7 cellular contexts compared by ENCODE assay signal in genomic region chr1:1861761-1862310, GRCh38. TPM values are rescaled to one million over a fixed set of nuclear protein-coding genes. Genes with fewer than 3 reads are reported as not detected.
DNase-seq lines count a peak whose midpoint lies in the region; ATAC-seq and TF ChIP-seq lines count a peak whose summit lies in the region.
"Not testable (repeated sequence)": the region's sequence is repeated elsewhere in the genome, so short reads cannot be mapped to it uniquely, and the experiment has no call there.

No MANE protein-coding gene starts in this region.

- not testable (repeated sequence) for H3K9me2 ChIP-seq in OCI-LY7 (ENCODE audit: insufficient read depth, low read length)

- not testable (repeated sequence) for H3K27me3 ChIP-seq in CD4-positive, CD25-positive, alpha-beta regulatory T cell (ENCODE audit: control insufficient read depth, insufficient read depth, low read length); H9 (ENCODE audit: insufficient read depth, low read length); left ventricle myocardium inferior (ENCODE audit: low read depth)

- peaks cover 36 to 85% (median 62%) of the 10 kb centered on the region in 4 donors for H3K4me1 Mint-ChIP-seq in CD4-positive, CD25-positive, alpha-beta regulatory T cell
- H3K4me1 Mint-ChIP-seq in H9 (peaks cover 39 to 40% of the 10 kb centered on the region in 2 experiments), activated B cell treated with CpG ODN at 0.5 μM for 24 hours (peaks cover 89% of the 10 kb centered on the region), osteocyte (ENCODE audit: unreplicated experiment) (peaks cover 75% of the 10 kb centered on the region)
- peaks cover 57 to 86% of the 10 kb centered on the region in 2 donors for H3K4me1 Mint-ChIP-seq in effector memory CD8-positive, alpha-beta T cell (ENCODE audit: low read depth in 2 of 2)

- not testable (repeated sequence) for H2BK5ac ChIP-seq in H9 (ENCODE audit: insufficient read length, low read length)

- H2BK15ac ChIP-seq in H9 (ENCODE audit: low read depth, low read length): not testable (repeated sequence)

- not testable (repeated sequence) for H3K4me2 ChIP-seq in H9 (ENCODE audit: insufficient read depth, insufficient read length, low read length)
- peak overlapping the region; percentile 28; the same call in 1 of the 2 replicates for H3K4me2 ChIP-seq in OCI-LY7 (ENCODE audit: low read length)

- TF ChIP-seq CTCF in H9 (conservative IDR thresholded peaks at IDR 0.05); OCI-LY7 (conservative IDR thresholded peaks at IDR 0.05; ENCODE audit: low read length); activated B cell treated with CpG ODN at 0.5 μM for 24 hours (IDR thresholded peaks at IDR 0.05); left ventricle myocardium inferior (IDR thresholded peaks at IDR 0.05; ENCODE audit: borderline replicate concordance); osteocyte (IDR thresholded peaks at IDR 0.05): not testable (repeated sequence)

- H3K18ac ChIP-seq in H9 (ENCODE audit: insufficient read length, low read depth, low read length): not testable (repeated sequence)

- H2AK5ac ChIP-seq in H9 (ENCODE audit: insufficient read length, low read length): not testable (repeated sequence)

- H3K9me3 Mint-ChIP-seq in CD4-positive, CD25-positive, alpha-beta regulatory T cell; H9; activated B cell treated with CpG ODN at 0.5 μM for 24 hours; effector memory CD8-positive, alpha-beta T cell; osteocyte (ENCODE audit: unreplicated experiment): not testable (repeated sequence)

- peaks cover 12% of the 10 kb centered on the region for H3K36me3 Mint-ChIP-seq in CD4-positive, CD25-positive, alpha-beta regulatory T cell
- H3K36me3 Mint-ChIP-seq in H9 (ENCODE audit: insufficient read depth in 1 of 3, low read depth in 3 of 3): peaks cover 4 to 20% (median 6%) of the 10 kb centered on the region in 3 experiments; a peak in 4 of 7 replicates
- H3K36me3 Mint-ChIP-seq in activated B cell treated with CpG ODN at 0.5 μM for 24 hours (ENCODE audit: low read depth); osteocyte (ENCODE audit: unreplicated experiment): not testable (repeated sequence)
- H3K36me3 Mint-ChIP-seq in effector memory CD8-positive, alpha-beta T cell (ENCODE audit: insufficient read depth): peaks cover 28% of the 10 kb centered on the region

- H3T11ph ChIP-seq in H9 (ENCODE audit: low read length): not testable (repeated sequence)

- H3K4me3 Mint-ChIP-seq in CD4-positive, CD25-positive, alpha-beta regulatory T cell: peak overlapping the region in 3 of 4 donors; percentile 7 to 63 (median 50)
- H3K4me3 Mint-ChIP-seq in H9; effector memory CD8-positive, alpha-beta T cell; osteocyte (ENCODE audit: unreplicated experiment): not testable (repeated sequence)
- peak overlapping the region; percentile 50 for H3K4me3 Mint-ChIP-seq in activated B cell treated with CpG ODN at 0.5 μM for 24 hours

- peak overlapping the region; percentile 41 for H3K27ac ChIP-seq in CD4-positive, CD25-positive, alpha-beta regulatory T cell (ENCODE audit: insufficient read depth, low read length, poor library complexity, severe bottlenecking)
- H3K27ac ChIP-seq in H9 (ENCODE audit: insufficient read length, low read depth, low read length): not testable (repeated sequence)
- H3K27ac ChIP-seq in OCI-LY7 (ENCODE audit: low read depth, low read length, poor library complexity, severe bottlenecking): peak overlapping the region; percentile 49
- peak overlapping the region; percentile 90 for H3K27ac ChIP-seq in left ventricle myocardium inferior (replicated peaks)

- not testable (repeated sequence) for H4K20me1 ChIP-seq in H9 (ENCODE audit: control insufficient read depth, insufficient read depth, insufficient read length)
- H4K20me1 ChIP-seq in OCI-LY7 (ENCODE audit: insufficient read depth, low read length): peaks cover 28% of the 10 kb centered on the region; the same call in 1 of the 2 replicates

- peaks cover 74% of the 10 kb centered on the region for H3K79me2 ChIP-seq in H9 (ENCODE audit: insufficient read depth, low read length)
- peaks cover 100% of the 10 kb centered on the region for H3K79me2 ChIP-seq in OCI-LY7 (ENCODE audit: insufficient read depth, low read depth, low read length)

- not testable (repeated sequence) for H3K36me3 ChIP-seq in CD4-positive, CD25-positive, alpha-beta regulatory T cell (ENCODE audit: control insufficient read depth, insufficient read depth, low read length); left ventricle myocardium inferior
- H3K36me3 ChIP-seq in OCI-LY7 (ENCODE audit: insufficient read depth, low read length): peaks cover 72% of the 10 kb centered on the region

- not testable (repeated sequence) for H2BK12ac ChIP-seq in H9 (ENCODE audit: insufficient read length, low read depth, low read length)

- H2AFZ ChIP-seq in H9 (ENCODE audit: low read length); OCI-LY7 (ENCODE audit: low read length): not testable (repeated sequence)

- peaks cover 70% of the 10 kb centered on the region for H3K4me1 ChIP-seq in CD4-positive, CD25-positive, alpha-beta regulatory T cell (ENCODE audit: control insufficient read depth, insufficient read depth, low read length, poor library complexity, severe bottlenecking)
- H3K4me1 ChIP-seq in H9 (ENCODE audit: insufficient read depth, low read length): not testable (repeated sequence)
- peaks cover 97% of the 10 kb centered on the region for H3K4me1 ChIP-seq in OCI-LY7 (ENCODE audit: insufficient read depth, low read length, poor library complexity, severe bottlenecking)
- H3K4me1 ChIP-seq in left ventricle myocardium inferior: peaks cover 99% of the 10 kb centered on the region

- not testable (repeated sequence) for H3K9me3 ChIP-seq in CD4-positive, CD25-positive, alpha-beta regulatory T cell (ENCODE audit: control insufficient read depth in 2 of 2, low read length in 2 of 2); H9 (ENCODE audit: control insufficient read depth, low read depth, low read length); OCI-LY7 (ENCODE audit: low read length); left ventricle myocardium inferior (replicated peaks)

- POLR2A ChIA-PET in OCI-LY7 (lab: Charles Lee) (interaction anchor here (0.8 to 1.1 kb wide), 2 partner anchors 9 to 44 kb away, joined by 3 read pairs; no protein-coding TSS in a partner anchor), activated B cell treated with CpG ODN at 0.5 μM for 24 hours (lab: Charles Lee) (interaction anchor here (1.2 kb wide), 1 partner anchor 14 kb away, joined by 5 read pairs; no protein-coding TSS in a partner anchor)

- H3K9ac ChIP-seq in H9 (ENCODE audit: extremely low read depth, insufficient read length, low read length): not testable (repeated sequence)

- DNase-seq in CD4-positive, CD25-positive, alpha-beta regulatory T cell; H9; OCI-LY7 (ENCODE audit: low spot score); activated B cell treated with CpG ODN at 0.5 μM for 24 hours; effector memory CD8-positive, alpha-beta T cell; left ventricle myocardium inferior; osteocyte (ENCODE audit: extremely low spot score, unreplicated experiment): not testable (repeated sequence)

- not testable (repeated sequence) for H3K14ac ChIP-seq in H9 (ENCODE audit: insufficient read depth, low read length)

- H3K23me2 ChIP-seq in H9 (ENCODE audit: insufficient read length, low read depth, low read length, poor library complexity, severe bottlenecking): not testable (repeated sequence)

- not testable (repeated sequence) for H3K27me3 Mint-ChIP-seq in CD4-positive, CD25-positive, alpha-beta regulatory T cell; H9 (ENCODE audit: low read depth); activated B cell treated with CpG ODN at 0.5 μM for 24 hours; effector memory CD8-positive, alpha-beta T cell; osteocyte (ENCODE audit: unreplicated experiment)

- CTCF ChIA-PET in OCI-LY7 (lab: Charles Lee; ENCODE audit: unreplicated experiment) (interaction anchor here (0.7 kb wide), 1 partner anchor 37 kb away, joined by 4 read pairs; no protein-coding TSS in a partner anchor), activated B cell treated with CpG ODN at 0.5 μM for 24 hours (lab: Charles Lee) (interaction anchor here (1.3 kb wide), 1 partner anchor 12 kb away, joined by 4 read pairs; no protein-coding TSS in a partner anchor)

- H4K8ac ChIP-seq in H9 (replicated peaks; ENCODE audit: insufficient read length, low read depth, low read length): not testable (repeated sequence)

- no CpG with 5 or more reads among the region's 13 CpGs for WGBS in H9 (ENCODE audit: extremely low coverage, insufficient read length, low lambda C conversion rate)

- intact Hi-C loops in OCI-LY7 (cut with micrococcal nuclease; ENCODE audit: unreplicated experiment); left ventricle myocardium inferior (cut with micrococcal nuclease): not testable (repeated sequence)
- intact Hi-C loops in activated B cell treated with CpG ODN at 0.5 μM for 24 hours (cut with micrococcal nuclease): loop anchor here (5.0 kb wide), 1 partner anchor 35 kb away; no protein-coding TSS in a partner anchor

- not testable (repeated sequence) for H3K4me3 ChIP-seq in CD4-positive, CD25-positive, alpha-beta regulatory T cell (ENCODE audit: low read depth, low read length); OCI-LY7 (ENCODE audit: low read depth, low read length, poor library complexity, severe bottlenecking); left ventricle myocardium inferior

- not testable (repeated sequence) for H4K5ac ChIP-seq in H9 (ENCODE audit: insufficient read length, low read depth, low read length)

- not testable (repeated sequence) for H3K56ac ChIP-seq in H9 (ENCODE audit: insufficient read length, low read depth, low read length)

- ATAC-seq in CD4-positive, CD25-positive, alpha-beta regulatory T cell (ENCODE audit: low read depth in 2 of 2); activated B cell treated with CpG ODN at 0.5 μM for 24 hours (ENCODE audit: low read depth); effector memory CD8-positive, alpha-beta T cell (replicated peaks): not testable (repeated sequence)

- not testable (repeated sequence) for H3K79me1 ChIP-seq in H9 (ENCODE audit: insufficient read depth, low read depth, low read length, poor library complexity, severe bottlenecking)

- BruUV-seq in OCI-LY7 (replicated peaks; lab: Mats Ljungman, UMichigan): not testable (repeated sequence)

- not testable (repeated sequence) for H2BK20ac ChIP-seq in H9 (ENCODE audit: low read depth, low read length, poor library complexity, severe bottlenecking)

- not testable (repeated sequence) for H3K23ac ChIP-seq in H9 (ENCODE audit: insufficient read length, low read depth, low read length)

- H4K91ac ChIP-seq in H9 (ENCODE audit: insufficient read length, low read depth, low read length): not testable (repeated sequence)

- not testable (repeated sequence) for H3K27ac Mint-ChIP-seq in CD4-positive, CD25-positive, alpha-beta regulatory T cell
- H3K27ac Mint-ChIP-seq in H9: peak overlapping the region; percentile 57 to 83 (median 62); a peak in 4 of 7 replicates
- peak overlapping the region; percentile 50 for H3K27ac Mint-ChIP-seq in activated B cell treated with CpG ODN at 0.5 μM for 24 hours
- peak overlapping the region; percentile 77 to 79 for H3K27ac Mint-ChIP-seq in effector memory CD8-positive, alpha-beta T cell
- peak overlapping the region; percentile 62 for H3K27ac Mint-ChIP-seq in osteocyte (ENCODE audit: unreplicated experiment)

- not testable (repeated sequence) for H3K4ac ChIP-seq in H9 (ENCODE audit: low read depth, low read length)

- H2BK120ac ChIP-seq in H9 (ENCODE audit: low read depth, low read length, poor library complexity, severe bottlenecking): not testable (repeated sequence)

RNA-seq across cellular contexts. Expression of gene GNB1, which starts 29.1 kb away (rescaled TPM):
- total RNA-seq in CD4-positive, CD25-positive, alpha-beta regulatory T cell: 242 TPM
- 100 to 1,000 TPM in 2 of 4 donors, 10 to 100 TPM in 2; 47.0 to 106 (median 78.3) TPM for polyA plus RNA-seq in CD4-positive, CD25-positive, alpha-beta regulatory T cell
- total RNA-seq in H9 (2021): 382 and 400 TPM in 2 replicates
- total RNA-seq in OCI-LY7 (2014; rRNA removed; shearing (Covaris generic)): 86.9 and 101 TPM in 2 replicates
- total RNA-seq in OCI-LY7 (2022): 502 and 563 TPM in 2 replicates
- 266 and 302 TPM in 2 replicates for total RNA-seq in activated B cell treated with CpG ODN at 0.5 μM for 24 hours
- total RNA-seq in left ventricle myocardium inferior: 158 TPM
- total RNA-seq in osteocyte: 394 and 407 TPM in 2 replicates

RNA-seq across cellular contexts. Expression of gene CALML6, which starts 53.2 kb away (rescaled TPM):
- not detected for total RNA-seq in CD4-positive, CD25-positive, alpha-beta regulatory T cell
- polyA plus RNA-seq in CD4-positive, CD25-positive, alpha-beta regulatory T cell: not detected
- 1.4 and 1.7 TPM in 2 replicates for total RNA-seq in H9 (2021)
- 0.54 and 0.88 TPM in 2 replicates for total RNA-seq in OCI-LY7 (2014; rRNA removed; shearing (Covaris generic))
- total RNA-seq in OCI-LY7 (2022): 2.4 and 5.1 TPM in 2 replicates
- total RNA-seq in activated B cell treated with CpG ODN at 0.5 μM for 24 hours: 0.73 and 1.3 TPM in 2 replicates
- total RNA-seq in left ventricle myocardium inferior: not detected
- 2.5 and 2.7 TPM in 2 replicates for total RNA-seq in osteocyte

RNA-seq across cellular contexts. Expression of gene TMEM52, which starts 57.2 kb away (rescaled TPM):
- total RNA-seq in CD4-positive, CD25-positive, alpha-beta regulatory T cell: 0.62 TPM
- polyA plus RNA-seq in CD4-positive, CD25-positive, alpha-beta regulatory T cell: under 1 TPM in 1 of 4 donors, not detected in 3; 0.50 TPM
- 9.6 and 11.3 TPM in 2 replicates for total RNA-seq in H9 (2021)
- total RNA-seq in OCI-LY7 (2014; rRNA removed; shearing (Covaris generic)): 0.46 and 1.7 TPM in 2 replicates
- total RNA-seq in OCI-LY7 (2022): 2.5 and 2.7 TPM in 2 replicates
- total RNA-seq in activated B cell treated with CpG ODN at 0.5 μM for 24 hours: 0.29 and 0.51 TPM in 2 replicates
- total RNA-seq in left ventricle myocardium inferior: 0.47 TPM
- total RNA-seq in osteocyte: 1.5 TPM in 1 of 2 replicates, not detected in the other
